ENCODE assay signal across 8 cellular contexts in the genomic region with DNA sequence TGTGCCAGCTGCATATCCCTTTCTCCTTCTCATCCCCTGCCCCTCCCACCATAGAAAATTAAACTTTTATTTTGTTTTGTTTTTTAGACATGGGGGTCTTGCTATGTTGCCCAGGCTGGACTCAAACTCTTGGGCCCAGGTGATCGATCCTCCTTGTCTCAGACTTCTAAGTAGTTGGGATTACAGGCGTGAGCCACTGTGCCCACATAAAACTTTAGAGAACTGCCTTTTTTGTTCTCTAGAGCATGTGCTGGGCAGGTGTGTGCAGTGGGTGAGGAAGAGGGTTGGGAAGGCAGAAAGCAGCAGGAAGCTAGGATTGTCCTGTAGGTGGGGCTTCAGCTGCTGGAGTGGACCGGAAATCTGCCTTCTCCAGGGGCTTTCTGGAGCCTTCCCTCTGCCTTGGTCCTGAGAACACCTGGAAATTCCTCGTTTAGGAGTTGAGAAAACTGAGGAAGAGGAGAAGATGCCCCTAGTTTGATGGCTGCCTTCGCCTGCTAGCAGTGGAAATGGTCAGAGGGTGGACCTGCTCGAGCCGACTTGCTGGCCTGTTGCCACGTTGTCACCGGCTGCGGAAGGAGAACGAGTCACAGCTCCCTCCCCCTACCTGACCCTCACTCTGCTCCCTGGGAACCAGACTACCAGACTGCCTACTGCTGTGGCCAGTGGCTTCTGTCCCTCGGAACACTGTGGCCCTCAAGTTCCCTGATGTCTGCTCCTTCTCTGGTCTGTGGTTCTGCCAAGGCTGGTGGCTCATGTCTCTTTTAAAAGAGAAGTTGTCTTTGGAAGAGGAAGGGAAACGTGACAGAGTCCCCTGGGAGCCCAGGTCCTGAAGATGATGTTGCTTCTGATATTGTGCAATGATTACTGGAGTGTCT. TPM values are rescaled to one million over a fixed set of nuclear protein-coding genes. Genes with fewer than 3 reads are reported as not detected.
A peak's percentile ranks its signal among the peaks of the same experiment; 100 is the strongest.
DNase-seq lines count a peak whose midpoint lies in the region; ATAC-seq, FAIRE-seq and TF ChIP-seq lines count a peak whose summit lies in the region.

No MANE protein-coding gene starts in this region.

- no TSS peak for BruUV-seq in GM12878 (replicated peaks; lab: Mats Ljungman, UMichigan)

- TF ChIP-seq CTCF in GM12878 (IDR thresholded peaks at IDR 0.05 in 2 of 3, conservative IDR thresholded peaks at IDR 0.05 in 1 of 3; ENCODE audit: control insufficient read depth in 2 of 3, extremely low read depth in 1 of 3, insufficient read depth in 1 of 3, low read depth in 3 of 3, low read length in 3 of 3) = no peak
- TF ChIP-seq CTCF in right lobe of liver (IDR thresholded peaks at IDR 0.05) = peak in 3 of 4 donors; percentile 16 to 29 (median 18)

- no peak overlapping the region for H3K27ac Mint-ChIP-seq in activated T-helper 2 cell treated with anti-CD3 and anti-CD28 coated beads, Interferon-gamma antibody, Interleukin-2, Interleukin-4, amounts not matched to agents 10 μg/mL and 5 μg/mL and 100 μg/mL, durations not matched to agents 14 hours and 24 hours and 36 hours

- H3K79me2 ChIP-seq in GM12878 (ENCODE audit: control insufficient read depth, insufficient read depth, low read length) = no peaks in the 10 kb centered on the region

- H3K4me2 ChIP-seq in GM12878 (ENCODE audit: control insufficient read depth, insufficient read depth) = no peak overlapping the region

- TF ChIP-seq POLR2A in GM12878 (IDR thresholded peaks at IDR 0.05; ENCODE audit: low read depth, low read length) = no peak
- no peak for TF ChIP-seq POLR2A in right lobe of liver (IDR thresholded peaks at IDR 0.05)

- H3K4me3 Mint-ChIP-seq in activated T-helper 2 cell treated with anti-CD3 and anti-CD28 coated beads, Interferon-gamma antibody, Interleukin-2, Interleukin-4, amounts not matched to agents 10 μg/mL and 5 μg/mL and 100 μg/mL, durations not matched to agents 14 hours and 24 hours and 36 hours (ENCODE audit: low read depth) = no peak overlapping the region

- H3K36me3 ChIP-seq in GM12878 (ENCODE audit: control insufficient read depth in 2 of 2, insufficient read depth in 2 of 2, low read length in 1 of 2) (no peaks in the 10 kb centered on the region), right lobe of liver (no peaks in the 10 kb centered on the region)

- no peaks in the 10 kb centered on the region for H3K9me3 Mint-ChIP-seq in activated T-helper 2 cell treated with anti-CD3 and anti-CD28 coated beads, Interferon-gamma antibody, Interleukin-2, Interleukin-4, amounts not matched to agents 10 μg/mL and 5 μg/mL and 100 μg/mL, durations not matched to agents 14 hours and 24 hours and 36 hours

- intact Hi-C loops in GM12878 (cut with micrococcal nuclease; ENCODE audit: unreplicated experiment) = no loop called here
- intact Hi-C loops in right lobe of liver (cut with DNase I) = no loop called here
- intact Hi-C loops in activated T-helper 2 cell treated with anti-CD3 and anti-CD28 coated beads, Interferon-gamma antibody, Interleukin-2, Interleukin-4, amounts not matched to agents 10 μg/mL and 5 μg/mL and 100 μg/mL, durations not matched to agents 14 hours and 24 hours and 36 hours (cut with micrococcal nuclease) = no loop called here

- DNase-seq in CD1c-positive myeloid dendritic cell (ENCODE audit: extremely low spot score) (peak; percentile 84), NAMALWA (ENCODE audit: low spot score) (peak; percentile 81), GM12878 (ENCODE audit: low read depth, low spot score) (no peak), right lobe of liver (peak in 1 of 3 donors; percentile 46)
- DNase-seq in activated T-helper 2 cell treated with anti-CD3 and anti-CD28 coated beads, Interferon-gamma antibody, Interleukin-2, Interleukin-4, amounts not matched to agents 10 μg/mL and 5 μg/mL and 100 μg/mL, durations not matched to agents 14 hours and 24 hours and 36 hours (ENCODE audit: low spot score) = no peak
- DNase-seq in activated CD4-positive, alpha-beta T cell treated with anti-CD3 and anti-CD28 coated beads for 4 hours = no peak

- peaks cover 6% of the 10 kb centered on the region for H3K4me1 Mint-ChIP-seq in activated T-helper 2 cell treated with anti-CD3 and anti-CD28 coated beads, Interferon-gamma antibody, Interleukin-2, Interleukin-4, amounts not matched to agents 10 μg/mL and 5 μg/mL and 100 μg/mL, durations not matched to agents 14 hours and 24 hours and 36 hours (ENCODE audit: low read depth)

- H3K27ac ChIP-seq in GM12878 (ENCODE audit: control insufficient read depth, insufficient read depth) (no peak overlapping the region), right lobe of liver (peak overlapping the region in 1 of 3 donors; percentile 42)

- CTCF ChIA-PET in GM12878 (lab: Yijun Ruan, JAX) = interaction anchor here (0.7 to 1.3 kb wide), 2 partner anchors 15 to 36 kb away, joined by 3 read pairs; no protein-coding TSS in a partner anchor

- no peak for TF ChIP-seq EP300 in GM12878 (IDR thresholded peaks at IDR 0.05; ENCODE audit: borderline replicate concordance in 1 of 2, control insufficient read depth in 1 of 2, low read depth in 2 of 2, low read length in 2 of 2)

- ATAC-seq in GM12878 (no peak), right lobe of liver (peak; percentile 65 to 80 (median 69)), GM21576 (IDR thresholded peaks at IDR 0.05; ENCODE audit: unreplicated experiment) (no peak), HG03175 (IDR thresholded peaks at IDR 0.05; ENCODE audit: unreplicated experiment) (no peak)

- TF ChIP-seq RAD21 in GM12878 (IDR thresholded peaks at IDR 0.05; ENCODE audit: insufficient read depth, low read depth, low read length) = no peak

- no peaks in the 10 kb centered on the region for H4K20me1 ChIP-seq in GM12878 (ENCODE audit: control insufficient read depth, insufficient read depth)

- WGBS in GM12878 (ENCODE audit: insufficient coverage, insufficient replicate concordance, low lambda C conversion rate, missing lambda C conversion rate) = 56% methylated on average over 13 of the region's 13 CpGs
- WGBS in right lobe of liver (ENCODE audit: insufficient coverage, low coverage, low lambda C conversion rate, missing lambda C conversion rate) = 32% methylated on average over 9 of the region's 13 CpGs

- peaks cover 52% of the 10 kb centered on the region for H3K27me3 Mint-ChIP-seq in activated T-helper 2 cell treated with anti-CD3 and anti-CD28 coated beads, Interferon-gamma antibody, Interleukin-2, Interleukin-4, amounts not matched to agents 10 μg/mL and 5 μg/mL and 100 μg/mL, durations not matched to agents 14 hours and 24 hours and 36 hours (ENCODE audit: low read depth)

- POLR2A ChIA-PET in GM12878 (lab: Charles Lee) = no interaction called here

- FAIRE-seq in GM12878 (lab: Jason Lieb, UNC) = no peak

- H3K4me3 ChIP-seq in GM12878 = no peak overlapping the region
- H3K4me3 ChIP-seq in right lobe of liver = peak overlapping the region; percentile 20 to 42 (median 25)

- SMC1A ChIA-PET in GM12878 (lab: Charles Lee; ENCODE audit: uncharacterized antibody, unreplicated experiment) = interaction anchor here (2.4 kb wide), 1 partner anchor 11 kb away, joined by 12 read pairs; no protein-coding TSS in a partner anchor

- H3K36me3 Mint-ChIP-seq in activated T-helper 2 cell treated with anti-CD3 and anti-CD28 coated beads, Interferon-gamma antibody, Interleukin-2, Interleukin-4, amounts not matched to agents 10 μg/mL and 5 μg/mL and 100 μg/mL, durations not matched to agents 14 hours and 24 hours and 36 hours (ENCODE audit: low read depth) = no peaks in the 10 kb centered on the region

- H3K9me3 ChIP-seq in GM12878 (replicated peaks; ENCODE audit: control insufficient read depth, insufficient read depth, low read length) = no peaks in the 10 kb centered on the region
- H3K9me3 ChIP-seq in right lobe of liver = no peaks in the 10 kb centered on the region

- H3K4me1 ChIP-seq in GM12878 (ENCODE audit: control insufficient read depth, insufficient read depth, low read length) (0 out of 2 replicates have a peak, but pooled peaks cover 6% of the 10 kb centered on the region), right lobe of liver (peaks cover 0 to 21% (median 2%) of the 10 kb centered on the region in 4 donors)

- in situ Hi-C loops in GM12878 (cut with MboI) = no loop called here

- H2AFZ ChIP-seq in GM12878 (ENCODE audit: control insufficient read depth, low read depth, low read length) = no peak overlapping the region

- H3K9ac ChIP-seq in GM12878 (ENCODE audit: control insufficient read depth, insufficient read depth, low read length) = no peak overlapping the region

- RAD21 ChIA-PET in GM12878 (lab: Charles Lee; ENCODE audit: unreplicated experiment) = interaction anchor here (3.9 kb wide), 1 partner anchor 13 kb away, joined by 22 read pairs; no protein-coding TSS in a partner anchor

- peaks cover 14 to 17% of the 10 kb centered on the region in 2 experiments for H3K27me3 ChIP-seq in GM12878 (replicated peaks in 1 of 2; ENCODE audit: control insufficient read depth in 2 of 2, insufficient read depth in 2 of 2, low read length in 1 of 2)
- H3K27me3 ChIP-seq in right lobe of liver = no peaks in the 10 kb centered on the region

TF ChIP-seq in GM12878, 131 proteins besides CTCF, POLR2A, EP300 and RAD21 (continues in another document):
- peak; percentile 10 to 55; a peak in 2 of 4 replicates for TF ChIP-seq BHLHE40 (IDR thresholded peaks at IDR 0.05; ENCODE audit: borderline replicate concordance in 1 of 2, low read depth in 2 of 2, low read length in 1 of 2)
- no peak for TF ChIP-seq SUZ12 (IDR thresholded peaks at IDR 0.05; ENCODE audit: unreplicated experiment)
- no peak for TF ChIP-seq NFYA (IDR thresholded peaks at IDR 0.05; ENCODE audit: borderline replicate concordance, low read depth, low read length)

RNA-seq across cellular contexts. Expression of a gene that starts 4.0 kb away (rescaled TPM):
- total RNA-seq in GM12878 (2013; cell fraction: nucleolus; rRNA removed) = 12.9 and 13.5 TPM in 2 replicates
- total RNA-seq in GM12878 (2014; rRNA removed) (0.65 and 2.2 TPM in 2 replicates), GM12878 (2014; rRNA removed; fragmentation: Illumina TruSeq; extraction: Trizol) (0.41 and 0.45 TPM in 2 replicates), GM12878 (2021) (1.4 and 1.6 TPM in 2 replicates), right lobe of liver (10 to 100 TPM in 3 of 6 experiments, 1 to 10 TPM in 3; 2.5 to 16.7 (median 10.8) TPM)
- polyA plus RNA-seq in GM12878 (2011; ENCODE audit: low read depth) = 1.3 TPM
- polyA plus RNA-seq in GM12878 (2011; rRNA removed) (1.6 and 3.9 TPM in 2 replicates), GM12878 (2014; fragmentation: Illumina TruSeq; extraction: Trizol) (0.22 and 0.73 TPM in 2 replicates), GM12878 (2014; fragmentation: Nextera tagmentation; extraction: Ambion mirVana) (under 1 TPM in 1 of 2 experiments, not detected in 1; 0.02 TPM), GM12878 (2014; rRNA removed) (0.72 and 0.74 TPM in 2 replicates), GM12878 (2016; fragmentation: Nextera tagmentation; extraction: Ambion mirVana) (under 1 TPM in 1 of 2 experiments, not detected in 1; 0.50 TPM)
- polyA plus RNA-seq in GM12878 (2011; cell fraction: cytosol; rRNA removed) = 6.1 and 7.0 TPM in 2 replicates
- 6.8 and 6.9 TPM in 2 replicates for polyA plus RNA-seq in GM12878 (2011; cell fraction: nucleus; rRNA removed)
- polyA plus RNA-seq in GM12878 (2012) = 2.7 and 3.6 TPM in 2 replicates
- 3.9 and 6.6 TPM in 2 replicates for polyA minus RNA-seq in GM12878 (2011; rRNA and poly(A)+ RNA removed)
- polyA minus RNA-seq in GM12878 (2011; cell fraction: cytosol; rRNA and poly(A)+ RNA removed) = 3.3 and 4.4 TPM in 2 replicates
- 1.9 and 5.2 TPM in 2 replicates for polyA minus RNA-seq in GM12878 (2011; cell fraction: nucleus; rRNA and poly(A)+ RNA removed)
- 0.09 and 0.14 TPM in 2 replicates for total RNA-seq in activated T-helper 2 cell treated with anti-CD3 and anti-CD28 coated beads, Interferon-gamma antibody, Interleukin-2, Interleukin-4, amounts not matched to agents 10 μg/mL and 5 μg/mL and 100 μg/mL, durations not matched to agents 14 hours and 24 hours and 36 hours

Comparison
In these comparisons a context has a peak if more than half of its experiments do, and no peak if none do; other contexts are left out.
1. DNase-seq: peak in CD1c-positive myeloid dendritic cell (single experiment) and NAMALWA (single experiment); none in GM12878 (single experiment), activated T-helper 2 cell treated with anti-CD3 and anti-CD28 coated beads, Interferon-gamma antibody, Interleukin-2, Interleukin-4, amounts not matched to agents 10 μg/mL and 5 μg/mL and 100 μg/mL, durations not matched to agents 14 hours and 24 hours and 36 hours (single experiment) and activated CD4-positive, alpha-beta T cell treated with anti-CD3 and anti-CD28 coated beads for 4 hours (0 of 2).
2. ATAC-seq: peak in right lobe of liver (4 of 4); none in GM12878 (single experiment), GM21576 (single experiment) and HG03175 (single experiment).
3. CTCF ChIP-seq: peak in right lobe of liver (3 of 4); none in GM12878 (0 of 3).